29 cellular contexts compared by ENCODE assay signal in the genomic region with DNA sequence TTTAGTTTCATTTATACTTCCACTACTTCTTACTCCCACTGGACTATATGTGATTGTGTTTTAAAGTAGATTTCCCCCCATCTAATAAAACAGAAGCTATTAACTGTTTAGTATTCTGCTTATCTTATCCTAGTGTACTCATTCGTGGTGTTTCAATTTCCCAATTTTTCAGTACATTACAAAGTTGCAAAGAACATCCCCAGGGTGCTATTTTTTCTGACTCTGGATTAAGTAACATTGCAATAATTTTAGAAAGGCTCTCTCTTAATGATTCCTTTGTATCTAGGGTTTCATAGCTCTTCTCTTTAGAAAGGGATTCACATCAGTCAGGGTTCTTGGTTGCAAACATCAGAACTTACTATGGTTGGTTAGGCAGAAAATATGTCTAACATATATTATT.
"Had no signal": no experiment of that assay in that cellular context is flagged by ENCODE, and none has a peak within 500 bp of the region (broad histone marks: within the 10 kb centered on the region; RNA-seq: fewer than 3 reads in every experiment).

No MANE protein-coding gene starts in this region.

- H3K79me2 ChIP-seq: hepatocyte had no signal

- DNase-seq: activated CD4-positive, alpha-beta T cell treated with anti-CD3 and anti-CD28 coated beads for 48 hours; activated CD4-positive, alpha-beta T cell treated with anti-CD3 and anti-CD28 coated beads, Interleukin-2, amount 50 U/mL, for 48 hours; activated CD8-positive, alpha-beta memory T cell treated with anti-CD3 and anti-CD28 coated beads for 24 hours; activated gamma-delta T cell; activated naive CD4-positive, alpha-beta T cell treated with anti-CD3 and anti-CD28 coated beads, Interleukin-2, amount 10 ng/mL, durations not matched to agents 7 days and 5 days; activated naive CD8-positive, alpha-beta T cell treated with anti-CD3 and anti-CD28 coated beads, Interleukin-2, amount 10 ng/mL, durations not matched to agents 7 days and 5 days; amniotic stem cell; caudate nucleus; cortex of kidney; left cardiac atrium; left ventricle myocardium superior; right lobe of liver; stimulated activated CD4-positive, alpha-beta T cell treated with anti-CD3 and anti-CD28 coated beads, Interleukin-1b, Interleukin-23, amount 100 ng/mL, for 48 hours; stimulated activated CD4-positive, alpha-beta T cell treated with anti-CD3 and anti-CD28 coated beads, Interleukin-4, amount 100 ng/mL, for 4 hours; stimulated activated CD8-positive, alpha-beta memory T cell treated with anti-CD3 and anti-CD28 coated beads, Interleukin-4, amount 100 ng/mL, for 48 hours; stimulated activated naive CD8-positive, alpha-beta T cell treated with anti-CD3 and anti-CD28 coated beads, Interleukin-15, amount 100 ng/mL, for 72 hours; T-helper 17 cell; T1000; thyroid gland; upper lobe of left lung; WERI-Rb-1 had no signal

- H3K36me3 Mint-ChIP-seq: activated naive CD4-positive, alpha-beta T cell treated with anti-CD3 and anti-CD28 coated beads, Interleukin-2, amount 10 ng/mL, durations not matched to agents 7 days and 5 days; activated naive CD8-positive, alpha-beta T cell treated with anti-CD3 and anti-CD28 coated beads, Interleukin-2, amount 10 ng/mL, durations not matched to agents 7 days and 5 days; stimulated activated memory B cell treated with anti-CD40 and anti-IgM and Interleukin-4, amounts not matched to agents 10 μg/mL and 1 μg/mL and 100 μg/mL, for 72 hours had no signal

- ATAC-seq: activated CD4-positive, CD25-positive, alpha-beta regulatory T cell treated with anti-CD3 and anti-CD28 coated beads, Interleukin-2, amount 50 U/mL, for 24 hours; esophagus mucosa; gastroesophageal sphincter; left cardiac atrium; left ventricle myocardium superior; right lobe of liver; stimulated activated memory B cell treated with anti-CD40 and anti-IgM and Interleukin-4, amounts not matched to agents 10 μg/mL and 1 μg/mL and 100 μg/mL, for 72 hours; stimulated activated naive CD8-positive, alpha-beta T cell treated with anti-CD3 and anti-CD28 coated beads, Interleukin-15, amount 100 ng/mL, for 72 hours; T-helper 17 cell had no signal

- H3K4me1 Mint-ChIP-seq: stimulated activated memory B cell treated with anti-CD40 and anti-IgM and Interleukin-4, amounts not matched to agents 10 μg/mL and 1 μg/mL and 100 μg/mL, for 72 hours; T-helper 17 cell had no signal

- H3K9me3 ChIP-seq: gastroesophageal sphincter, right lobe of liver, thyroid gland, upper lobe of left lung, vagina had no signal

- H3K27me3 ChIP-seq: gastroesophageal sphincter, hepatocyte, thyroid gland, upper lobe of left lung, vagina had no signal

- H2AFZ ChIP-seq: hepatocyte had no signal

- H3K27me3 Mint-ChIP-seq: activated naive CD4-positive, alpha-beta T cell treated with anti-CD3 and anti-CD28 coated beads, Interleukin-2, amount 10 ng/mL, durations not matched to agents 7 days and 5 days; stimulated activated memory B cell treated with anti-CD40 and anti-IgM and Interleukin-4, amounts not matched to agents 10 μg/mL and 1 μg/mL and 100 μg/mL, for 72 hours; stimulated activated naive CD8-positive, alpha-beta T cell treated with anti-CD3 and anti-CD28 coated beads, Interleukin-15, amount 100 ng/mL, for 72 hours; T-helper 17 cell had no signal

- H3K4me2 ChIP-seq: hepatocyte had no signal

- H3K27ac Mint-ChIP-seq: activated naive CD4-positive, alpha-beta T cell treated with anti-CD3 and anti-CD28 coated beads, Interleukin-2, amount 10 ng/mL, durations not matched to agents 7 days and 5 days; activated naive CD8-positive, alpha-beta T cell treated with anti-CD3 and anti-CD28 coated beads, Interleukin-2, amount 10 ng/mL, durations not matched to agents 7 days and 5 days; nephron; stimulated activated memory B cell treated with anti-CD40 and anti-IgM and Interleukin-4, amounts not matched to agents 10 μg/mL and 1 μg/mL and 100 μg/mL, for 72 hours; stimulated activated naive CD8-positive, alpha-beta T cell treated with anti-CD3 and anti-CD28 coated beads, Interleukin-15, amount 100 ng/mL, for 72 hours; T-helper 17 cell had no signal

- H3K36me3 ChIP-seq: gastroesophageal sphincter, right lobe of liver, thyroid gland, upper lobe of left lung, vagina, WERI-Rb-1 had no signal

- H3K9me3 Mint-ChIP-seq: activated naive CD4-positive, alpha-beta T cell treated with anti-CD3 and anti-CD28 coated beads, Interleukin-2, amount 10 ng/mL, durations not matched to agents 7 days and 5 days; activated naive CD8-positive, alpha-beta T cell treated with anti-CD3 and anti-CD28 coated beads, Interleukin-2, amount 10 ng/mL, durations not matched to agents 7 days and 5 days; nephron; stimulated activated memory B cell treated with anti-CD40 and anti-IgM and Interleukin-4, amounts not matched to agents 10 μg/mL and 1 μg/mL and 100 μg/mL, for 72 hours; stimulated activated naive CD8-positive, alpha-beta T cell treated with anti-CD3 and anti-CD28 coated beads, Interleukin-15, amount 100 ng/mL, for 72 hours had no signal

- H3K4me3 ChIP-seq: gastroesophageal sphincter, hepatocyte, right lobe of liver, skin epidermis, thyroid gland, upper lobe of left lung, vagina had no signal

- H3K27ac ChIP-seq: gastroesophageal sphincter, hepatocyte, right lobe of liver, skin epidermis, thyroid gland, upper lobe of left lung, vagina, WERI-Rb-1 had no signal

- H3K4me1 ChIP-seq: right lobe of liver had no signal

- H3K4me3 Mint-ChIP-seq: activated naive CD4-positive, alpha-beta T cell treated with anti-CD3 and anti-CD28 coated beads, Interleukin-2, amount 10 ng/mL, durations not matched to agents 7 days and 5 days; activated naive CD8-positive, alpha-beta T cell treated with anti-CD3 and anti-CD28 coated beads, Interleukin-2, amount 10 ng/mL, durations not matched to agents 7 days and 5 days; nephron; stimulated activated memory B cell treated with anti-CD40 and anti-IgM and Interleukin-4, amounts not matched to agents 10 μg/mL and 1 μg/mL and 100 μg/mL, for 72 hours; stimulated activated naive CD8-positive, alpha-beta T cell treated with anti-CD3 and anti-CD28 coated beads, Interleukin-15, amount 100 ng/mL, for 72 hours; T-helper 17 cell had no signal
